1 cellular context compared by ENCODE assay signal in the genomic region with DNA sequence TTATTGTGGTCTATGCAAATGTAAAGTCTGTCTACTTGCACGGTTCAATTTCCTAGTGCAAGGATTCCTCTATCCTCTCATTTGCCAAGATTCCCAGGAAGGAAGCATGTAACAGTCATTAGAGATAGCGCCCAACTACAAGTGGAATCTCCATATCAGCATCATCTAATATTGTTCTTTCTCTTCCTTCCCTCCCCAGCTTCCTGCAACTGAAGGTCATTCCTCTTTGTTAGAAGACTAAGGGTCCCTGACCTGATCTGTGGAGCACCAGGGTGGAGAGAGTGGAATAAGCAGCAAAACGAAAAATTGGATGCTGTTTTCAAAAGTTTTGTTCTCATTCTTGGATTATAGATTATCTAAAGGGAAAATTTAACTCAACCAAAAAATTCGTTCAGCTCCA.
TF ChIP-seq lines count a peak whose summit lies in the region.

No MANE protein-coding gene starts in this region.

TF ChIP-seq in liver, 16 proteins besides CTCF, POLR2A, EP300 and RAD21 (continued from another document):
- TF ChIP-seq, protein P1, sequence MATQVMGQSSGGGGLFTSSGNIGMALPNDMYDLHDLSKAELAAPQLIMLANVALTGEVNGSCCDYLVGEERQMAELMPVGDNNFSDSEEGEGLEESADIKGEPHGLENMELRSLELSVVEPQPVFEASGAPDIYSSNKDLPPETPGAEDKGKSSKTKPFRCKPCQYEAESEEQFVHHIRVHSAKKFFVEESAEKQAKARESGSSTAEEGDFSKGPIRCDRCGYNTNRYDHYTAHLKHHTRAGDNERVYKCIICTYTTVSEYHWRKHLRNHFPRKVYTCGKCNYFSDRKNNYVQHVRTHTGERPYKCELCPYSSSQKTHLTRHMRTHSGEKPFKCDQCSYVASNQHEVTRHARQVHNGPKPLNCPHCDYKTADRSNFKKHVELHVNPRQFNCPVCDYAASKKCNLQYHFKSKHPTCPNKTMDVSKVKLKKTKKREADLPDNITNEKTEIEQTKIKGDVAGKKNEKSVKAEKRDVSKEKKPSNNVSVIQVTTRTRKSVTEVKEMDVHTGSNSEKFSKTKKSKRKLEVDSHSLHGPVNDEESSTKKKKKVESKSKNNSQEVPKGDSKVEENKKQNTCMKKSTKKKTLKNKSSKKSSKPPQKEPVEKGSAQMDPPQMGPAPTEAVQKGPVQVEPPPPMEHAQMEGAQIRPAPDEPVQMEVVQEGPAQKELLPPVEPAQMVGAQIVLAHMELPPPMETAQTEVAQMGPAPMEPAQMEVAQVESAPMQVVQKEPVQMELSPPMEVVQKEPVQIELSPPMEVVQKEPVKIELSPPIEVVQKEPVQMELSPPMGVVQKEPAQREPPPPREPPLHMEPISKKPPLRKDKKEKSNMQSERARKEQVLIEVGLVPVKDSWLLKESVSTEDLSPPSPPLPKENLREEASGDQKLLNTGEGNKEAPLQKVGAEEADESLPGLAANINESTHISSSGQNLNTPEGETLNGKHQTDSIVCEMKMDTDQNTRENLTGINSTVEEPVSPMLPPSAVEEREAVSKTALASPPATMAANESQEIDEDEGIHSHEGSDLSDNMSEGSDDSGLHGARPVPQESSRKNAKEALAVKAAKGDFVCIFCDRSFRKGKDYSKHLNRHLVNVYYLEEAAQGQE (IDR thresholded peaks at IDR 0.05) = no peak
- TF ChIP-seq JUND (IDR thresholded peaks at IDR 0.05) = no peak
